ENCODE assay signal across 9 cellular contexts in genomic region chr10:10418397-10418796, GRCh38.
DNase-seq lines count a peak whose midpoint lies in the region; ATAC-seq lines count a peak whose summit lies in the region.
"Had no signal": no experiment of that assay in that cellular context is flagged by ENCODE, and none has a peak within 500 bp of the region (broad histone marks: within the 10 kb centered on the region; RNA-seq: fewer than 3 reads in every experiment).

No MANE protein-coding gene starts in this region.

- H3K9me3 ChIP-seq in mesenchymal stem cell (ENCODE audit: control insufficient read depth, low read length): peaks cover 6% of the 10 kb centered on the region

- WGBS in mesenchymal stem cell: 71% methylated on average over 4 of the region's 6 CpGs

- no peak for DNase-seq in activated naive CD8-positive, alpha-beta T cell treated with anti-CD3 and anti-CD28 coated beads, Interleukin-2, amount 10 ng/mL, durations not matched to agents 7 days and 5 days
- DNase-seq in AG08396 (ENCODE audit: low spot score) (no peak), mesenchymal stem cell (no peak), kidney tubule cell (ENCODE audit: low spot score) (no peak), posterior vena cava (ENCODE audit: low spot score) (no peak)
- DNase-seq: activated CD8-positive, alpha-beta memory T cell treated with anti-CD3 and anti-CD28 coated beads, Interleukin-2, amount 50 U/mL, for 48 hours had no signal

- POLR2A ChIA-PET in activated naive CD8-positive, alpha-beta T cell treated with anti-CD3 and anti-CD28 coated beads, Interleukin-2, amount 10 ng/mL, durations not matched to agents 7 days and 5 days (lab: Charles Lee): no interaction called here

- H2AK5ac ChIP-seq in mesenchymal stem cell (ENCODE audit: low read length, severe bottlenecking): no peak overlapping the region

- H3K18ac ChIP-seq in mesenchymal stem cell (ENCODE audit: low read depth in 1 of 2, low read length in 2 of 2): no peak overlapping the region

- no peak overlapping the region for H3K4ac ChIP-seq in mesenchymal stem cell (ENCODE audit: low read depth in 1 of 2, low read length in 2 of 2)

- H2BK12ac ChIP-seq in mesenchymal stem cell (ENCODE audit: low read length in 2 of 2): no peak overlapping the region

- peak overlapping the region; percentile 57 for H3K27ac Mint-ChIP-seq in activated naive CD8-positive, alpha-beta T cell treated with anti-CD3 and anti-CD28 coated beads, Interleukin-2, amount 10 ng/mL, durations not matched to agents 7 days and 5 days

- peaks cover 11% of the 10 kb centered on the region for H3K4me1 Mint-ChIP-seq in activated naive CD8-positive, alpha-beta T cell treated with anti-CD3 and anti-CD28 coated beads, Interleukin-2, amount 10 ng/mL, durations not matched to agents 7 days and 5 days

- no peaks in the 10 kb centered on the region for H3K27me3 ChIP-seq in mesenchymal stem cell (ENCODE audit: control insufficient read depth in 1 of 2, insufficient read depth in 1 of 2, low read length in 2 of 2)

- no peak overlapping the region for H2BK5ac ChIP-seq in mesenchymal stem cell (ENCODE audit: low read depth, low read length, poor library complexity, severe bottlenecking)

- H3K9ac ChIP-seq in mesenchymal stem cell (ENCODE audit: low read length): no peak overlapping the region

- intact Hi-C loops in posterior vena cava (cut with DNase I): no loop called here

- H3K79me1 ChIP-seq in mesenchymal stem cell (replicated peaks; ENCODE audit: low read length, poor library complexity, severe bottlenecking): no peaks in the 10 kb centered on the region

- no peaks in the 10 kb centered on the region for H3K36me3 ChIP-seq in mesenchymal stem cell (ENCODE audit: control insufficient read depth in 1 of 2, insufficient read depth in 2 of 2, low read depth in 1 of 2, low read length in 2 of 2)

- no peak overlapping the region for H3K23ac ChIP-seq in mesenchymal stem cell (ENCODE audit: low read length in 2 of 2)

- no peak overlapping the region for H2BK15ac ChIP-seq in mesenchymal stem cell (ENCODE audit: low read depth, poor library complexity, severe bottlenecking)

- no peaks in the 10 kb centered on the region for H3K4me1 ChIP-seq in mesenchymal stem cell (ENCODE audit: control insufficient read depth, insufficient read depth, low read depth, low read length)

- H3K4me2 ChIP-seq in mesenchymal stem cell (ENCODE audit: low read length, poor library complexity, severe bottlenecking): no peak overlapping the region

- H3K27me3 Mint-ChIP-seq in activated naive CD8-positive, alpha-beta T cell treated with anti-CD3 and anti-CD28 coated beads, Interleukin-2, amount 10 ng/mL, durations not matched to agents 7 days and 5 days: peaks cover 3% of the 10 kb centered on the region

- H3K9me3 Mint-ChIP-seq in activated naive CD8-positive, alpha-beta T cell treated with anti-CD3 and anti-CD28 coated beads, Interleukin-2, amount 10 ng/mL, durations not matched to agents 7 days and 5 days: peaks cover 4% of the 10 kb centered on the region

- no peak overlapping the region for H4K91ac ChIP-seq in mesenchymal stem cell (ENCODE audit: low read length)

- no peak overlapping the region for H3K4me3 ChIP-seq in mesenchymal stem cell (ENCODE audit: insufficient read depth in 1 of 2, low read depth in 1 of 2, low read length in 2 of 2)

- peak; percentile 80 for ATAC-seq in GM18520 (IDR thresholded peaks at IDR 0.05; ENCODE audit: unreplicated experiment)
- peak; percentile 95 for ATAC-seq in GM21528 (IDR thresholded peaks at IDR 0.05; ENCODE audit: low FRiP score, unreplicated experiment)
- ATAC-seq in HG03439 (IDR thresholded peaks at IDR 0.05; ENCODE audit: unreplicated experiment): peak; percentile 66
- ATAC-seq in activated naive CD8-positive, alpha-beta T cell treated with anti-CD3 and anti-CD28 coated beads, Interleukin-2, amount 10 ng/mL, durations not matched to agents 7 days and 5 days (ENCODE audit: low read depth): peak; percentile 94

- H2AFZ ChIP-seq in mesenchymal stem cell (ENCODE audit: low read depth, low read length): no peak overlapping the region

- H3K27ac ChIP-seq in mesenchymal stem cell (ENCODE audit: low read length, poor library complexity, severe bottlenecking): no peak overlapping the region

- H3K14ac ChIP-seq in mesenchymal stem cell (ENCODE audit: low read length in 2 of 2): no peak overlapping the region

- no peak overlapping the region for H4K8ac ChIP-seq in mesenchymal stem cell (ENCODE audit: low read length)

- H2BK120ac ChIP-seq in mesenchymal stem cell (ENCODE audit: low read depth, low read length): no peak overlapping the region

- H3K4me3 Mint-ChIP-seq in activated naive CD8-positive, alpha-beta T cell treated with anti-CD3 and anti-CD28 coated beads, Interleukin-2, amount 10 ng/mL, durations not matched to agents 7 days and 5 days: peak overlapping the region; percentile 8

- no peaks in the 10 kb centered on the region for H3K36me3 Mint-ChIP-seq in activated naive CD8-positive, alpha-beta T cell treated with anti-CD3 and anti-CD28 coated beads, Interleukin-2, amount 10 ng/mL, durations not matched to agents 7 days and 5 days
